ENCODE assay signal across 2 cellular contexts in genomic region chr16:16186820-16187219, GRCh38.
TF ChIP-seq lines count a peak whose summit lies in the region.

No MANE protein-coding gene starts in this region.

TF ChIP-seq in GM23338, 12 proteins besides CTCF, POLR2A, EP300 and RAD21:
- no peak for TF ChIP-seq ETS1 (IDR thresholded peaks at IDR 0.05)
- no peak for TF ChIP-seq EZH2phosphoT487 (IDR thresholded peaks at IDR 0.05; ENCODE audit: unreplicated experiment)
- TF ChIP-seq ZNF331 (CRISPR knock-in tag; IDR thresholded peaks at IDR 0.05; ENCODE audit: low read depth): no peak
- no peak for TF ChIP-seq REST (IDR thresholded peaks at IDR 0.05; ENCODE audit: unreplicated experiment)
- no peak for TF ChIP-seq JUNB (IDR thresholded peaks at IDR 0.05; ENCODE audit: unreplicated experiment)
- no peak for TF ChIP-seq EZH2 (IDR thresholded peaks at IDR 0.05; ENCODE audit: low read depth, unreplicated experiment)
- TF ChIP-seq ZNF114 (CRISPR knock-in tag; IDR thresholded peaks at IDR 0.05): no peak
- no peak for TF ChIP-seq CREB1 (CRISPR knock-in tag; IDR thresholded peaks at IDR 0.05; ENCODE audit: low read depth)
- TF ChIP-seq POLR2AphosphoS5 (IDR thresholded peaks at IDR 0.05; ENCODE audit: low read depth): no peak
- TF ChIP-seq NANOG (IDR thresholded peaks at IDR 0.05; ENCODE audit: borderline replicate concordance): no peak
- no peak for TF ChIP-seq STAT1 (IDR thresholded peaks at IDR 0.05; ENCODE audit: unreplicated experiment)

TF ChIP-seq in H1, 55 proteins besides CTCF, POLR2A, EP300 and RAD21:
- TF ChIP-seq TAF7 (optimal IDR thresholded peaks at IDR 0.05; ENCODE audit: borderline replicate concordance, low read depth, low read length) (no peak), GABPA (IDR thresholded peaks at IDR 0.05; ENCODE audit: borderline replicate concordance, insufficient read depth, low read length) (no peak), SAP30 (IDR thresholded peaks at IDR 0.05; ENCODE audit: insufficient read depth, insufficient replicate concordance, low read length) (no peak), EGR1 (IDR thresholded peaks at IDR 0.05; ENCODE audit: borderline replicate concordance, low read depth, low read length) (no peak), SIN3A (conservative IDR thresholded peaks at IDR 0.05 in 1 of 2, IDR thresholded peaks at IDR 0.05 in 1 of 2; ENCODE audit: low read depth in 1 of 2, low read length in 2 of 2) (no peak), PHF8 (conservative IDR thresholded peaks at IDR 0.05; ENCODE audit: low read depth, low read length) (no peak), MAX (IDR thresholded peaks at IDR 0.05) (no peak), SUZ12 (IDR thresholded peaks at IDR 0.05; ENCODE audit: low read length) (no peak), ATF3 (IDR thresholded peaks at IDR 0.05; ENCODE audit: insufficient read depth, low read depth, low read length) (no peak), USF2 (IDR thresholded peaks at IDR 0.05; ENCODE audit: low read length) (no peak), YY1 (IDR thresholded peaks at IDR 0.05; ENCODE audit: low read depth, low read length) (no peak), POLR2AphosphoS5 (IDR thresholded peaks at IDR 0.05; ENCODE audit: low read depth, low read length) (no peak), SP4 (IDR thresholded peaks at IDR 0.05; ENCODE audit: low read length) (no peak)
